ENCODE assay signal across 19 cellular contexts in genomic region chr3:33513262-33513863, GRCh38.
DNase-seq lines count a peak whose midpoint lies in the region; ATAC-seq and TF ChIP-seq lines count a peak whose summit lies in the region.
"Had no signal": no experiment of that assay in that cellular context is flagged by ENCODE, and none has a peak within 500 bp of the region (broad histone marks: within the 10 kb centered on the region; RNA-seq: fewer than 3 reads in every experiment).

No MANE protein-coding gene starts in this region.

- no peaks in the 10 kb centered on the region for H3K27me3 ChIP-seq in dorsolateral prefrontal cortex
- H3K27me3 ChIP-seq: BLaER1 had no signal

- H3K9me3 Mint-ChIP-seq in activated CD4-positive, alpha-beta T cell treated with anti-CD3 and anti-CD28 coated beads, Interleukin-2, amount 10 ng/mL, durations not matched to agents 24 days and 14 days = peaks cover 3% of the 10 kb centered on the region
- H3K9me3 Mint-ChIP-seq in activated T-cell treated with anti-CD3 and anti-CD28 coated beads, Interleukin-2, amount 50 U/mL, for 72 hours = no peaks in the 10 kb centered on the region
- H3K9me3 Mint-ChIP-seq in activated T-cell treated with anti-CD3 and anti-CD28 coated beads, Interleukin-2, amount 50 U/mL, for 24 hours = no peaks in the 10 kb centered on the region
- H3K9me3 Mint-ChIP-seq in stimulated activated effector memory CD8-positive, alpha-beta T cell treated with anti-CD3 and anti-CD28 coated beads, Interleukin-12 subunit alpha, Interleukin-12 subunit beta, amount 100 ng/mL, for 72 hours = no peaks in the 10 kb centered on the region
- H3K9me3 Mint-ChIP-seq: CD8-positive, alpha-beta T cell; HFFc6 had no signal

- no peaks in the 10 kb centered on the region for H3K4me1 Mint-ChIP-seq in activated CD4-positive, alpha-beta T cell treated with anti-CD3 and anti-CD28 coated beads, Interleukin-2, amount 10 ng/mL, durations not matched to agents 24 days and 14 days
- peaks cover 7% of the 10 kb centered on the region for H3K4me1 Mint-ChIP-seq in activated T-cell treated with anti-CD3 and anti-CD28 coated beads, Interleukin-2, amount 50 U/mL, for 72 hours (ENCODE audit: low read depth)
- H3K4me1 Mint-ChIP-seq in activated T-cell treated with anti-CD3 and anti-CD28 coated beads, Interleukin-2, amount 50 U/mL, for 24 hours (ENCODE audit: low read depth) = peaks cover 7% of the 10 kb centered on the region
- H3K4me1 Mint-ChIP-seq in stimulated activated effector memory CD8-positive, alpha-beta T cell treated with anti-CD3 and anti-CD28 coated beads, Interleukin-12 subunit alpha, Interleukin-12 subunit beta, amount 100 ng/mL, for 72 hours = no peaks in the 10 kb centered on the region
- H3K4me1 Mint-ChIP-seq: B cell had no signal

- no peak overlapping the region for H3K27ac Mint-ChIP-seq in activated CD4-positive, alpha-beta T cell treated with anti-CD3 and anti-CD28 coated beads, Interleukin-2, amount 10 ng/mL, durations not matched to agents 24 days and 14 days
- H3K27ac Mint-ChIP-seq in activated T-cell treated with anti-CD3 and anti-CD28 coated beads, Interleukin-2, amount 50 U/mL, for 72 hours = no peak overlapping the region
- H3K27ac Mint-ChIP-seq in activated T-cell treated with anti-CD3 and anti-CD28 coated beads, Interleukin-2, amount 50 U/mL, for 24 hours = no peak overlapping the region
- no peak overlapping the region for H3K27ac Mint-ChIP-seq in stimulated activated effector memory CD8-positive, alpha-beta T cell treated with anti-CD3 and anti-CD28 coated beads, Interleukin-12 subunit alpha, Interleukin-12 subunit beta, amount 100 ng/mL, for 72 hours
- H3K27ac Mint-ChIP-seq: B cell; CD4-positive, CD25-positive, alpha-beta regulatory T cell; CD8-positive, alpha-beta T cell; HFFc6 had no signal

- no peak overlapping the region for H3K4me3 Mint-ChIP-seq in activated CD4-positive, alpha-beta T cell treated with anti-CD3 and anti-CD28 coated beads, Interleukin-2, amount 10 ng/mL, durations not matched to agents 24 days and 14 days
- no peak overlapping the region for H3K4me3 Mint-ChIP-seq in activated T-cell treated with anti-CD3 and anti-CD28 coated beads, Interleukin-2, amount 50 U/mL, for 72 hours
- no peak overlapping the region for H3K4me3 Mint-ChIP-seq in activated T-cell treated with anti-CD3 and anti-CD28 coated beads, Interleukin-2, amount 50 U/mL, for 24 hours
- H3K4me3 Mint-ChIP-seq in stimulated activated effector memory CD8-positive, alpha-beta T cell treated with anti-CD3 and anti-CD28 coated beads, Interleukin-12 subunit alpha, Interleukin-12 subunit beta, amount 100 ng/mL, for 72 hours = no peak overlapping the region
- H3K4me3 Mint-ChIP-seq: B cell; CD4-positive, CD25-positive, alpha-beta regulatory T cell; CD8-positive, alpha-beta T cell; HFFc6 had no signal

- H3K36me3 Mint-ChIP-seq in activated CD4-positive, alpha-beta T cell treated with anti-CD3 and anti-CD28 coated beads, Interleukin-2, amount 10 ng/mL, durations not matched to agents 24 days and 14 days (ENCODE audit: low read depth) = peaks cover 32% of the 10 kb centered on the region
- peaks cover 0 to 13% of the 10 kb centered on the region in 2 donors for H3K36me3 Mint-ChIP-seq in activated T-cell treated with anti-CD3 and anti-CD28 coated beads, Interleukin-2, amount 50 U/mL, for 72 hours (ENCODE audit: insufficient read depth in 2 of 2)
- H3K36me3 Mint-ChIP-seq in activated T-cell treated with anti-CD3 and anti-CD28 coated beads, Interleukin-2, amount 50 U/mL, for 24 hours (ENCODE audit: low read depth) = peaks cover 78% of the 10 kb centered on the region
- H3K36me3 Mint-ChIP-seq in stimulated activated effector memory CD8-positive, alpha-beta T cell treated with anti-CD3 and anti-CD28 coated beads, Interleukin-12 subunit alpha, Interleukin-12 subunit beta, amount 100 ng/mL, for 72 hours = peaks cover 54% of the 10 kb centered on the region

- peak; percentile 47 for DNase-seq in activated CD4-positive, alpha-beta T cell treated with anti-CD3 and anti-CD28 coated beads, Interleukin-2, amount 10 ng/mL, durations not matched to agents 24 days and 14 days
- no peak for DNase-seq in activated CD4-positive, alpha-beta T cell treated with anti-CD3 and anti-CD28 coated beads for 1 hour
- no peak for DNase-seq in activated T-cell treated with anti-CD3 and anti-CD28 coated beads, Interleukin-2, amount 50 U/mL, for 72 hours
- DNase-seq in activated T-cell treated with anti-CD3 and anti-CD28 coated beads, Interleukin-2, amount 50 U/mL, for 24 hours = no peak
- DNase-seq in stimulated activated effector memory CD8-positive, alpha-beta T cell treated with anti-CD3 and anti-CD28 coated beads, Interleukin-12 subunit alpha, Interleukin-12 subunit beta, amount 100 ng/mL, for 72 hours (ENCODE audit: low spot score in 2 of 2) = peak in 1 of 2 donors; percentile 57
- DNase-seq in stimulated activated CD4-positive, alpha-beta T cell treated with anti-CD3 and anti-CD28 coated beads, Interleukin-4, amount 100 ng/mL, for 1 hour = no peak
- DNase-seq in dorsolateral prefrontal cortex = no peak
- DNase-seq: Caco-2; CD4-positive, CD25-positive, alpha-beta regulatory T cell; CD8-positive, alpha-beta T cell; DMS153; DND-41; GOT3; HFFc6 had no signal

- no peaks in the 10 kb centered on the region for H3K27me3 Mint-ChIP-seq in activated CD4-positive, alpha-beta T cell treated with anti-CD3 and anti-CD28 coated beads, Interleukin-2, amount 10 ng/mL, durations not matched to agents 24 days and 14 days
- no peaks in the 10 kb centered on the region for H3K27me3 Mint-ChIP-seq in activated T-cell treated with anti-CD3 and anti-CD28 coated beads, Interleukin-2, amount 50 U/mL, for 72 hours (ENCODE audit: low read depth)
- H3K27me3 Mint-ChIP-seq in activated T-cell treated with anti-CD3 and anti-CD28 coated beads, Interleukin-2, amount 50 U/mL, for 24 hours = no peaks in the 10 kb centered on the region
- H3K27me3 Mint-ChIP-seq: B cell; CD4-positive, CD25-positive, alpha-beta regulatory T cell had no signal

- intact Hi-C loops in activated CD4-positive, alpha-beta T cell treated with anti-CD3 and anti-CD28 coated beads, Interleukin-2, amount 10 ng/mL, durations not matched to agents 24 days and 14 days (cut with micrococcal nuclease) = no loop called here
- intact Hi-C loops in dorsolateral prefrontal cortex (cut with DNase I) = no loop called here

- ATAC-seq in activated T-cell treated with anti-CD3 and anti-CD28 coated beads, Interleukin-2, amount 50 U/mL, for 72 hours (replicated peaks in 1 of 2) = peak; percentile 55 to 66
- ATAC-seq in stimulated activated effector memory CD8-positive, alpha-beta T cell treated with anti-CD3 and anti-CD28 coated beads, Interleukin-12 subunit alpha, Interleukin-12 subunit beta, amount 100 ng/mL, for 72 hours = peak; percentile 84
- ATAC-seq: CD8-positive, alpha-beta T cell had no signal

- H3K4me3 ChIP-seq in dorsolateral prefrontal cortex = no peak overlapping the region
- H3K4me3 ChIP-seq: BLaER1, HAP-1 had no signal

- H3K27ac ChIP-seq in dorsolateral prefrontal cortex = no peak overlapping the region
- H3K27ac ChIP-seq: 22Rv1, BLaER1, C4-2B had no signal

- no peak for TF ChIP-seq CTCF in dorsolateral prefrontal cortex (IDR thresholded peaks at IDR 0.05 in 54 of 56, conservative IDR thresholded peaks at IDR 0.05 in 2 of 56; ENCODE audit: low read depth in 1 of 56, partially characterized antibody in 56 of 56)
